6 cellular contexts compared by ENCODE assay signal in the genomic region with DNA sequence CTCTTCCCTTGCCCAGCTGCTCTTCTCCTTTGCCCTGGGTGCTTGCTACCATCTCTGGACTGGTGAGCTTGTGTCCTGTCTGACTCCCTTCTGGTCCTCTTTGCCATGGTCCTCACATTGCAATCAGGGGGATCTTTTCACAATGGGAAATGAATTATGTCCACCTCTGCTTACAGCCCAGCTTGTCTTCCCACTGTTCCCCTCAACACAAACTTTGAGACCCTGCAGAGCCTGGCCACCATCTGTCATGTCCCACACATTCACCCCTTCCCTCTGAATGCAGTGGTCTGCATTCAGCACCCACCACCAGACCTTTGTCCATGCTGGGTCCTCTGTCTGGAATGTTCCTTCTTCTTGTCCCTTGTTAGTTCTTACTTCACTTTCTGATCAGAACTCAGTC.
"Had no signal": no experiment of that assay in that cellular context is flagged by ENCODE, and none has a peak within 500 bp of the region (broad histone marks: within the 10 kb centered on the region; RNA-seq: fewer than 3 reads in every experiment).

No MANE protein-coding gene starts in this region.

- FAIRE-seq: HTR-8/SVneo had no signal

- DNase-seq: GM23248, GOT3, H7, HCEC 1CT, IMR-90 had no signal

- H3K27ac ChIP-seq: GM23248 had no signal

- H2AFZ ChIP-seq: GM23248 had no signal

- H3K4me3 ChIP-seq: GM23248 had no signal

- H3K9ac ChIP-seq: GM23248 had no signal
